In the genomic region with DNA sequence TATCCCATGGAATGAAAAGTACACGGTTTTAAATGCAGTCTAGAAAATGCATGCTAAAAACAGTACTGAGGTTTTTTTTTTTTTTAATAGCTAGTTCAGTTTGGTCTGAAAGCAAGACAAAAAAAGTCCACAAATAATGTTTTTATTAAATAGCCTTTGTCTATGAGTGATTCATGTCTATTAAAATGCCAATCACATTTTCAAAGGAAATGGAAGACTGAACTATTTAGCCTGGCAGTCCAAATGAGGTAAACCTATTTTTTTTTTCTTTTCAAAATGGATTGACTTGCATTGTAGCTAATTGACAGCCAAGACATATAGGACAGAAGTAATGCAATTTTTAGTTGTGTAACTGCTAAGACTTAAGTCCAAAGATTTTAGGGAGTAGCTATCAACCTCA, we compare ENCODE assay signal across 15 cellular contexts.
"Had no signal": no experiment of that assay in that cellular context is flagged by ENCODE, and none has a peak within 500 bp of the region (broad histone marks: within the 10 kb centered on the region; RNA-seq: fewer than 3 reads in every experiment).

No MANE protein-coding gene starts in this region.

- H3K36me3 Mint-ChIP-seq: naive thymus-derived CD4-positive, alpha-beta T cell had no signal

- H3K9me3 ChIP-seq: colonic mucosa, suprapubic skin, thyroid gland had no signal

- H3K27ac ChIP-seq: colonic mucosa, suprapubic skin, thyroid gland had no signal

- ATAC-seq: naive thymus-derived CD4-positive, alpha-beta T cell; right cardiac atrium had no signal

- H3K4me3 ChIP-seq: colonic mucosa, suprapubic skin, thyroid gland had no signal

- H3K27ac Mint-ChIP-seq: endodermal cell; naive thymus-derived CD4-positive, alpha-beta T cell; nephron progenitor cell; type B pancreatic cell had no signal

- H3K4me3 Mint-ChIP-seq: endodermal cell; naive thymus-derived CD4-positive, alpha-beta T cell; nephron progenitor cell; type B pancreatic cell had no signal

- H3K4me1 Mint-ChIP-seq: naive thymus-derived CD4-positive, alpha-beta T cell had no signal

- H3K9me3 Mint-ChIP-seq: nephron progenitor cell, type B pancreatic cell had no signal

- H3K36me3 ChIP-seq: colonic mucosa, suprapubic skin, thyroid gland had no signal

- H3K27me3 Mint-ChIP-seq: naive thymus-derived CD4-positive, alpha-beta T cell; type B pancreatic cell had no signal

- H3K4me1 ChIP-seq: colonic mucosa, suprapubic skin had no signal

- DNase-seq: colonic mucosa; dermis blood vessel endothelial cell; endodermal cell; foreskin melanocyte; head of caudate nucleus; hippocampal formation; naive thymus-derived CD4-positive, alpha-beta T cell; nephron progenitor cell; right cardiac atrium; small intestine; stimulated activated CD4-positive, alpha-beta T cell treated with anti-CD3 and anti-CD28 coated beads, Interleukin-2, amount 100 ng/mL, for 48 hours; stimulated activated naive CD4-positive, alpha-beta T cell treated with Interleukin-2 at 50 U/mL for 16 hours; thyroid gland had no signal

- H3K27me3 ChIP-seq: colonic mucosa, suprapubic skin, thyroid gland had no signal
